Comparison of ENCODE assay signal across 1 cellular context in the genomic region with DNA sequence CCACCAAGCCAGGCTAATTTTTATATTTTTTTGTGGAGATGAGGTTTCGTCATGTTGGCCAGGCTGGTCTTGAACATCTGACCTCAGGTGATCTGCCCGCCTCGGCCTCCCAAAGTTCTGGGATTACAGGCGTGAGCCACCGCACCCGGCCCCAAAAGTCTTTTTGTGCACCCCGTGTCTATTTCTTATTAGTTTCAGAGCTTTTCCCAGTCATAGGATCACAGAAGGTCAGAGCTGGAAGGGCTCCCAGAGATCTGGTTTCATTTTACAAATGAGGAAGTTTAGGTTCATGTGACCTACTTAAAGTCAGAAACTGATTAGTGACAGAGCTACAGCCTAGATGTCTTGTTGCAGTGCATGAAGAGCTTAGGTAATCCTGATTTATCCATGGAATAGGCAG.
TF ChIP-seq lines count a peak whose summit lies in the region.

No MANE protein-coding gene starts in this region.

TF ChIP-seq in IMR-90, 13 proteins besides CTCF, POLR2A, EP300 and RAD21 (continued from another document):
- TF ChIP-seq, protein P1, sequence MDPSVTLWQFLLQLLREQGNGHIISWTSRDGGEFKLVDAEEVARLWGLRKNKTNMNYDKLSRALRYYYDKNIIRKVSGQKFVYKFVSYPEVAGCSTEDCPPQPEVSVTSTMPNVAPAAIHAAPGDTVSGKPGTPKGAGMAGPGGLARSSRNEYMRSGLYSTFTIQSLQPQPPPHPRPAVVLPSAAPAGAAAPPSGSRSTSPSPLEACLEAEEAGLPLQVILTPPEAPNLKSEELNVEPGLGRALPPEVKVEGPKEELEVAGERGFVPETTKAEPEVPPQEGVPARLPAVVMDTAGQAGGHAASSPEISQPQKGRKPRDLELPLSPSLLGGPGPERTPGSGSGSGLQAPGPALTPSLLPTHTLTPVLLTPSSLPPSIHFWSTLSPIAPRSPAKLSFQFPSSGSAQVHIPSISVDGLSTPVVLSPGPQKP (IDR thresholded peaks at IDR 0.05; ENCODE audit: borderline replicate concordance, low read depth, low read length) = no peak
